14 cellular contexts compared by ENCODE assay signal in the genomic region with DNA sequence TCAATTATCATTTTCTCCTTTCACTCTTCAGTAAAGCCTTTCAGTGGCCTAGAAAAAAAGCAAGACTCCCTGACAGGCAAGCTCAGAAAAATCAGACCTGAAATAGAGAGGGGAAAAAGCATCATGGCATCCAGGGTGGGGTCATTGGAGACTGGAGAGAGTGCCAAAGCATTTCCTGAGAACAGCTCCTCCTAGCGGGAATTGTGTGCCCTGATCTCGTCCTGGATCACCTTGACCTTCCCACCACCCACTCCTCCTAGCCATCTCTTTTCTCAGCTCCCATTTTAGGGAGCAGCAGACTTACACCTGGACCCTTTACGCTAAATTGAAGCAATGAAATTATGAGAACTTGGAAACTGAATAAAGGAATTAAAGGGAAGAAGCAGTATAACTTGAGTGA.
DNase-seq lines count a peak whose midpoint lies in the region; ATAC-seq and TF ChIP-seq lines count a peak whose summit lies in the region.
"Had no signal": no experiment of that assay in that cellular context is flagged by ENCODE, and none has a peak within 500 bp of the region (broad histone marks: within the 10 kb centered on the region; RNA-seq: fewer than 3 reads in every experiment).

No MANE protein-coding gene starts in this region.

- H3K9ac ChIP-seq in neural cell (ENCODE audit: low read length), result no peak overlapping the region
- H3K9ac ChIP-seq: GM23248 had no signal

- peak; percentile 31 for DNase-seq in KBM-7
- DNase-seq in astrocyte of the cerebellum (ENCODE audit: low read depth), result no peak
- DNase-seq in GM19238 (ENCODE audit: insufficient read length, low spot score), result no peak
- DNase-seq: activated CD8-positive, alpha-beta memory T cell treated with anti-CD3 and anti-CD28 coated beads, Interleukin-2, amount 50 U/mL, for 4 hours; GM23248; hippocampal formation; midbrain; NCI-H1092; T-helper 9 cell had no signal

- in situ Hi-C loops in KBM-7 (cut with MboI; ENCODE audit: low pct_unique_long_range_greater_than_20kb, low sequenced_read_pairs) (no loop called here), astrocyte of the cerebellum (cut with HindIII; ENCODE audit: low sequenced_read_pairs) (no loop called here)

- no peak overlapping the region for H3K4me2 ChIP-seq in neural cell (ENCODE audit: low read length)

- no peaks in the 10 kb centered on the region for H3K36me3 ChIP-seq in neural cell (ENCODE audit: insufficient read depth, low read length)
- H3K36me3 ChIP-seq: tibial nerve had no signal

- H4K20me1 ChIP-seq in neural cell (ENCODE audit: insufficient read depth), result no peaks in the 10 kb centered on the region

- no peaks in the 10 kb centered on the region for H3K27me3 ChIP-seq in neural cell (ENCODE audit: insufficient read depth, low read depth, low read length)
- H3K27me3 ChIP-seq: tibial nerve had no signal

- no peaks in the 10 kb centered on the region for H3F3A ChIP-seq in neural cell (ENCODE audit: insufficient read depth, low read length, poor library complexity, severe bottlenecking)

- no peak for TF ChIP-seq RAD21 in neural cell (conservative IDR thresholded peaks at IDR 0.05)

- no peaks in the 10 kb centered on the region for H3K79me2 ChIP-seq in neural cell (replicated peaks; ENCODE audit: insufficient read depth, low read length)

- no peaks in the 10 kb centered on the region for H3K9me3 ChIP-seq in neural cell (ENCODE audit: low read length)
- H3K9me3 ChIP-seq: tibial nerve had no signal

- 0 out of 2 replicates have a peak, but pooled peaks have one; percentile 20 for TF ChIP-seq CTCF in GM12874 (IDR thresholded peaks at IDR 0.05; ENCODE audit: insufficient read depth, low read depth, low read length)
- TF ChIP-seq CTCF in astrocyte of the cerebellum (IDR thresholded peaks at IDR 0.05; ENCODE audit: low read depth, low read length, missing control alignments), result peak; percentile 8
- peak; percentile 15 for TF ChIP-seq CTCF in neural cell (IDR thresholded peaks at IDR 0.05; ENCODE audit: poor library complexity, severe bottlenecking)

- TF ChIP-seq EP300 in neural cell (conservative IDR thresholded peaks at IDR 0.05; ENCODE audit: poor library complexity, severe bottlenecking), result no peak

- no peak overlapping the region for H2AFZ ChIP-seq in neural cell (ENCODE audit: low read depth, low read length)
- H2AFZ ChIP-seq: GM23248 had no signal

- H3K27ac ChIP-seq in neural cell (ENCODE audit: low read length), result no peak overlapping the region
- H3K27ac ChIP-seq: GM23248, tibial nerve had no signal

- H3K4me3 ChIP-seq in astrocyte of the cerebellum (ENCODE audit: low read depth, low read length) (no peak overlapping the region), neural cell (ENCODE audit: low read length) (no peak overlapping the region)
- H3K4me3 ChIP-seq: GM23248, tibial nerve had no signal

- ATAC-seq in HG02970 (IDR thresholded peaks at IDR 0.05; ENCODE audit: low FRiP score, unreplicated experiment) (no peak), GM19035 (IDR thresholded peaks at IDR 0.05; ENCODE audit: unreplicated experiment) (no peak)

- no peaks in the 10 kb centered on the region for H3K9me2 ChIP-seq in neural cell (ENCODE audit: insufficient read depth, low read length)

TF ChIP-seq in neural cell, 6 proteins besides CTCF, POLR2A, EP300 and RAD21:
- TF ChIP-seq MXI1 (conservative IDR thresholded peaks at IDR 0.05; ENCODE audit: poor library complexity, severe bottlenecking), result no peak
- TF ChIP-seq EZH2 (IDR thresholded peaks at IDR 0.05; ENCODE audit: borderline replicate concordance, insufficient read depth, low read length, poor library complexity, severe bottlenecking), result no peak
- TF ChIP-seq REST (IDR thresholded peaks at IDR 0.05; ENCODE audit: borderline replicate concordance), result no peak
- TF ChIP-seq TAF1 (IDR thresholded peaks at IDR 0.05; ENCODE audit: low read depth), result no peak
